In the genomic region with DNA sequence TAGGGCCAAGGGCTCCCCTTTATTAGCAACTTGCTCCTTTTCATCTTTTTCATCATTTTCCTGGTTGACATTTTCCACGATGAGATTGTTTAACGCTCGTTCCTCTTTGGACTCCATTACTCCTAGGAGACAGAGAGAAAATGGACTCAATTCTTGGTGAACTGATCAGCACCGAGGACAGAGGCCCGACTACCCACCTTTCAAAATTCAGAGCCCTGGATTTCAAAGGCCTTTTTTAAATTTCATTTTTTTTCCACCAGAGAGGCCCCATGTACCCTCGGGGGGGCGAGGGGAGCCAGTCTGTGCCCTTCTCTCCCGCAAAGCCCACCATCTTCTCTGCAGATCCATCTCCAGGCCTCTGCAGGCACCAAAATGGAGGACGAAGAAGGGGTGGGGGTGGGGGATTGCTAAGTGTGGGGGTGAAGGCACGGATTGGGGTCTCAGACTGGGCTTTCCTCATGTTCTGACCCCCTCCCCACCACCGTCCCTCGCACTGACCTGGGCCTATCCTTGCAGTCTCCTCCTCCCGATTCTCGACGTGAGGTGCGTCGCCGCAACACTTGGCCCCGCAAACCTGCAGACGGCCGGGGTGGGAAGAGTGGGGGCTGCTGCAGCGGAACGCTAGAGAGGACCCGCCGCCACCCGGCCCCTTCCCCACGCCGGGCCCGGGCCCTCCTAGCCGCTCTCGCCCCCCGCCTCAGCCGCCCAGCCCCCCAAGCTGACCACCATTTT, we compare ENCODE assay signal across 1 cellular context.
TF ChIP-seq lines count a peak whose summit lies in the region.

No MANE protein-coding gene starts in this region.

TF ChIP-seq in liver, 16 proteins besides CTCF, POLR2A, EP300 and RAD21 (continued from another document):
- TF ChIP-seq HNF4A (conservative IDR thresholded peaks at IDR 0.05): no peak
